Comparison of ENCODE assay signal across 18 cellular contexts in the genomic region with DNA sequence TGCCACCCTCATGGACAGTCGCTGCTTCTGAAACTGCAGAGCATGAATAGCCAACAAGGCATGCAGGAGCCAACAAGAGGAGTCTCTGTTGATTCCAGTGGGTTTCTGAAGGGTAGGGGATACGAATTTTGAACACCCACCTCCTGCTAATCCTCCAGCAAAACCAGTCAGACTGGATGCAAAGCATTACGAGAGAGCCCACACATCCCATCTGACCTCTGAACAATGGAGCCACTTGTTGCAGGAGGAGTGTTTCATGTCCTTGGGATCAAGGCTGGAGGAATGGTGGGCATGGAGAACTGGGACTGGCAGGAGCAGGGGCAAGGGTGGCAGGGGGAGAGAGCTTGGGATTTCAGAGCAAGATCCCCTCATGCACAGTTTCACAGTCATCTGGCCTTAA. TPM values are rescaled to one million over a fixed set of nuclear protein-coding genes. Genes with fewer than 3 reads are reported as not detected.
"Had no signal": no experiment of that assay in that cellular context is flagged by ENCODE, and none has a peak within 500 bp of the region (broad histone marks: within the 10 kb centered on the region; RNA-seq: fewer than 3 reads in every experiment).

No MANE protein-coding gene starts in this region.

- H3K4me3 Mint-ChIP-seq: immature natural killer cell; naive thymus-derived CD8-positive, alpha-beta T cell; stimulated activated memory B cell treated with anti-CD40 and anti-IgM and Interleukin-4, amounts not matched to agents 10 μg/mL and 1 μg/mL and 100 μg/mL, for 72 hours had no signal

- H3K9me3 ChIP-seq: mucosa of descending colon, upper lobe of left lung had no signal

- H3K36me3 ChIP-seq: brain microvascular endothelial cell, upper lobe of left lung had no signal

- ATAC-seq: activated naive CD4-positive, alpha-beta T cell treated with anti-CD3 and anti-CD28 coated beads, Interleukin-2, amount 50 U/mL, for 72 hours; esophagus mucosa; left cardiac atrium; mucosa of descending colon; naive thymus-derived CD8-positive, alpha-beta T cell; right cardiac atrium; stimulated activated memory B cell treated with anti-CD40 and anti-IgM and Interleukin-4, amounts not matched to agents 10 μg/mL and 1 μg/mL and 100 μg/mL, for 72 hours had no signal

- H3K27me3 ChIP-seq: brain microvascular endothelial cell, upper lobe of left lung had no signal

- H3K27ac Mint-ChIP-seq: activated naive CD4-positive, alpha-beta T cell treated with anti-CD3 and anti-CD28 coated beads, Interleukin-2, amount 50 U/mL, for 72 hours; immature natural killer cell; naive thymus-derived CD8-positive, alpha-beta T cell; stimulated activated memory B cell treated with anti-CD40 and anti-IgM and Interleukin-4, amounts not matched to agents 10 μg/mL and 1 μg/mL and 100 μg/mL, for 72 hours had no signal

- H3K36me3 Mint-ChIP-seq: activated naive CD4-positive, alpha-beta T cell treated with anti-CD3 and anti-CD28 coated beads, Interleukin-2, amount 50 U/mL, for 72 hours; immature natural killer cell; naive thymus-derived CD8-positive, alpha-beta T cell; stimulated activated memory B cell treated with anti-CD40 and anti-IgM and Interleukin-4, amounts not matched to agents 10 μg/mL and 1 μg/mL and 100 μg/mL, for 72 hours had no signal

- H3K9me3 Mint-ChIP-seq: activated naive CD4-positive, alpha-beta T cell treated with anti-CD3 and anti-CD28 coated beads, Interleukin-2, amount 50 U/mL, for 72 hours; immature natural killer cell; naive thymus-derived CD8-positive, alpha-beta T cell; stimulated activated memory B cell treated with anti-CD40 and anti-IgM and Interleukin-4, amounts not matched to agents 10 μg/mL and 1 μg/mL and 100 μg/mL, for 72 hours had no signal

- H3K27ac ChIP-seq: brain microvascular endothelial cell, upper lobe of left lung had no signal

- H3K4me3 ChIP-seq: lung, mucosa of descending colon, upper lobe of left lung had no signal

- H3K4me1 Mint-ChIP-seq: immature natural killer cell; naive thymus-derived CD8-positive, alpha-beta T cell; stimulated activated memory B cell treated with anti-CD40 and anti-IgM and Interleukin-4, amounts not matched to agents 10 μg/mL and 1 μg/mL and 100 μg/mL, for 72 hours had no signal

- DNase-seq: activated T-cell treated with anti-CD3 and anti-CD28 coated beads, Interleukin-2, amount 50 U/mL, for 1 hour; amniotic stem cell; brain microvascular endothelial cell; immature natural killer cell; left cardiac atrium; mucosa of descending colon; naive thymus-derived CD8-positive, alpha-beta T cell; right cardiac atrium; stimulated activated CD4-positive, alpha-beta T cell treated with anti-CD3 and anti-CD28 coated beads, Interleukin-1b, Interleukin-23, amount 100 ng/mL, for 48 hours; T-helper 2 cell had no signal

RNA-seq across cellular contexts. Expression of a gene that starts 1.6 kb away (rescaled TPM):
- total RNA-seq: activated naive CD4-positive, alpha-beta T cell treated with anti-CD3 and anti-CD28 coated beads, Interleukin-2, amount 50 U/mL, for 72 hours; chondrocyte; dermis microvascular lymphatic vessel endothelial cell; left cardiac atrium; mucosa of descending colon; naive thymus-derived CD8-positive, alpha-beta T cell; posterior vena cava had no signal
- polyA plus RNA-seq: immature natural killer cell; naive thymus-derived CD8-positive, alpha-beta T cell had no signal
